Comparison of ENCODE assay signal across 24 cellular contexts in genomic region chr10:18205098-18205834, GRCh38.
DNase-seq lines count a peak whose midpoint lies in the region; TF ChIP-seq lines count a peak whose summit lies in the region.
"Had no signal": no experiment of that assay in that cellular context is flagged by ENCODE, and none has a peak within 500 bp of the region (broad histone marks: within the 10 kb centered on the region; RNA-seq: fewer than 3 reads in every experiment).

No MANE protein-coding gene starts in this region.

- no peak overlapping the region for H3K27ac ChIP-seq in A673 (ENCODE audit: low read depth, low read length, poor library complexity, severe bottlenecking)
- H3K27ac ChIP-seq: A549, C4-2B, SK-N-MC had no signal

- no peak overlapping the region for H3K27ac Mint-ChIP-seq in osteocyte (ENCODE audit: unreplicated experiment)

- TF ChIP-seq CTCF in A673 (conservative IDR thresholded peaks at IDR 0.05; ENCODE audit: low read depth, low read length) (no peak), osteocyte (IDR thresholded peaks at IDR 0.05) (no peak)

- POLR2A ChIA-PET in A673 (lab: Charles Lee; ENCODE audit: low non-redundant PET): no interaction called here

- no TSS peak for BruUV-seq in A673 (replicated peaks; lab: Mats Ljungman, UMichigan)

- DNase-seq in EL: peak; percentile 12
- DNase-seq in adipocyte (ENCODE audit: low read depth): peak; percentile 76
- peak; percentile 55 for DNase-seq in dedifferentiated amniotic fluid mesenchymal stem cell (ENCODE audit: extremely low spot score)
- DNase-seq in iris pigment epithelial cell (ENCODE audit: low read depth): peak; percentile 77
- DNase-seq in NCI-H345 (lab: John Stamatoyannopoulos, UW): no peak
- DNase-seq in hepatic stellate cell (ENCODE audit: low spot score): no peak
- no peak for DNase-seq in A673 (ENCODE audit: low spot score)
- DNase-seq in osteocyte (ENCODE audit: extremely low spot score, unreplicated experiment): no peak
- DNase-seq: AML-193, COR-L47, DMS 273 treated with DMSO at 0.1 percent for 48 hours, GDM1, NCI-H1092 treated with DMSO at 0.1 percent for 48 hours, NCI-H146, NCI-H2081, NCI-H2227 treated with DMSO at 0.1 percent for 48 hours, NCI-H524, NCI-H82, OCI-M1, SHP77 had no signal

- H3K9me3 ChIP-seq in adipocyte (ENCODE audit: control insufficient read depth, low read length) (no peaks in the 10 kb centered on the region), A673 (ENCODE audit: low read depth, low read length, poor library complexity, severe bottlenecking) (no peaks in the 10 kb centered on the region)
- H3K9me3 ChIP-seq: A549, HAP-1 had no signal

- H3K9ac ChIP-seq in adipocyte (ENCODE audit: low read length): no peak overlapping the region

- CTCF ChIA-PET in A673 (lab: Charles Lee): no interaction called here

- H3K36me3 ChIP-seq in adipocyte (ENCODE audit: control insufficient read depth, insufficient read depth, low read length, severe bottlenecking) (no peaks in the 10 kb centered on the region), A673 (ENCODE audit: insufficient read depth, low read length, poor library complexity, severe bottlenecking) (no peaks in the 10 kb centered on the region)
- H3K36me3 ChIP-seq: HAP-1 had no signal

- H3K36me3 Mint-ChIP-seq in osteocyte (ENCODE audit: unreplicated experiment): no peaks in the 10 kb centered on the region

- H3K4me3 Mint-ChIP-seq in osteocyte (ENCODE audit: unreplicated experiment): no peak overlapping the region

- H3K4me3 ChIP-seq in adipocyte (ENCODE audit: low read length) (no peak overlapping the region), A673 (ENCODE audit: low read depth, low read length, poor library complexity, severe bottlenecking) (no peak overlapping the region)
- H3K4me3 ChIP-seq: A549, HAP-1, SK-N-MC had no signal

- peaks cover 2% of the 10 kb centered on the region for H3K4me1 Mint-ChIP-seq in osteocyte (ENCODE audit: unreplicated experiment)

- no peaks in the 10 kb centered on the region for H3K9me3 Mint-ChIP-seq in osteocyte (ENCODE audit: unreplicated experiment)

- peaks cover 26% of the 10 kb centered on the region for H3K27me3 Mint-ChIP-seq in osteocyte (ENCODE audit: unreplicated experiment)

- intact Hi-C loops in A673 (cut with micrococcal nuclease; ENCODE audit: unreplicated experiment): no loop called here

- H3K27me3 ChIP-seq in adipocyte (replicated peaks; ENCODE audit: control insufficient read depth, insufficient read depth, low read length) (no peaks in the 10 kb centered on the region), A673 (replicated peaks; ENCODE audit: insufficient read depth, low read depth, low read length, poor library complexity) (no peaks in the 10 kb centered on the region)

- H3K4me1 ChIP-seq in adipocyte (ENCODE audit: control insufficient read depth, insufficient read depth, low read length): peaks cover 40% of the 10 kb centered on the region
- peaks cover 38% of the 10 kb centered on the region for H3K4me1 ChIP-seq in A673 (ENCODE audit: insufficient read depth, low read length, poor library complexity, severe bottlenecking)
- H3K4me1 ChIP-seq: A549 had no signal

Comparison
In these comparisons a context has a peak if more than half of its experiments do, and no peak if none do; other contexts are left out.
1. DNase-seq: peak in EL (single experiment), adipocyte (single experiment), dedifferentiated amniotic fluid mesenchymal stem cell (single experiment) and iris pigment epithelial cell (single experiment); none in NCI-H345 (single experiment), hepatic stellate cell (single experiment), A673 (single experiment) and osteocyte (single experiment).